Comparison of ENCODE assay signal across 8 cellular contexts in the genomic region with DNA sequence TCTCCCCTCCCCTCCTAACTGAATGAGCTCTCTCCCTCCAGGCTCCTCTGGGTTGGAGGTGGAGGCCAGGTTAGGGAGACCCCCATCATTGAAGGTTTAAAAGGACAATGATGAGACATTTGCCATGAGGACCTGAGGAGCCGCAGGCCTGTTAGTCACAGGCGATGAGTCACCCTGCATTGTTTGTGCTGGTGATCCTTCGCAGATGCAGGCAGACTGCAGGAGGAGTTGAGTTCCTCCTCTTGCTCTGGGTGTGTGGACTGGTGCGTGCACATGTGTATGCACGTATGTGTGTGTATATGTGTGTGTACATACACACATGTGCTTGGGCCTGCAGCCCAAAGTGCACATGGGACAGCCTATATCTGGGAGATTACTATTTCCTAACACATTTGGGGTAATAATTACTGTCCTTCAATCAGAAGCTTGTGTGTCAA. TPM values are rescaled to one million over a fixed set of nuclear protein-coding genes. Genes with fewer than 3 reads are reported as not detected.
DNase-seq lines count a peak whose midpoint lies in the region; ATAC-seq, FAIRE-seq and TF ChIP-seq lines count a peak whose summit lies in the region.

No MANE protein-coding gene starts in this region.

- peak; percentile 19 to 50; a peak in 4 of 5 replicates for TF ChIP-seq RAD21 in A549 (conservative IDR thresholded peaks at IDR 0.05 in 1 of 2, IDR thresholded peaks at IDR 0.05 in 1 of 2)

- H3K9me3 Mint-ChIP-seq in HFFc6 = 0 out of 2 replicates have a peak, but pooled peaks cover 4% of the 10 kb centered on the region

- peak; percentile 95 to 99 for DNase-seq in A549 (ENCODE audit: low read depth in 1 of 2, low spot score in 1 of 2)
- peak; percentile 94 for DNase-seq in HFFc6
- peak; percentile 61 for DNase-seq in activated CD8-positive, alpha-beta memory T cell treated with anti-CD3 and anti-CD28 coated beads, Interleukin-2, amount 50 U/mL, for 48 hours
- DNase-seq in Right ventricle myocardium inferior (ENCODE audit: missing footprints) = no peak
- DNase-seq in skeletal muscle cell (ENCODE audit: low read depth) = peak; percentile 96
- no peak for DNase-seq in middle frontal gyrus (ENCODE audit: extremely low spot score, low spot score)
- no peak for DNase-seq in GM19238 (ENCODE audit: insufficient read length, low spot score)
- no peak for DNase-seq in KG1 (lab: John Stamatoyannopoulos, UW)

- FAIRE-seq in A549 (lab: Jason Lieb, UNC) = peak; percentile 86

- peak overlapping the region; percentile 31; the same call in 1 of the 2 replicates for H3K4me3 Mint-ChIP-seq in HFFc6

- H3K9me3 ChIP-seq in A549 = peaks cover 15% of the 10 kb centered on the region

- 2% methylated on average over 5 of the region's 5 CpGs for WGBS in A549 (ENCODE audit: missing lambda C conversion rate)

- peak; percentile 79 to 81; a peak in 3 of 5 replicates for TF ChIP-seq EP300 in A549 (IDR thresholded peaks at IDR 0.05)

- peak overlapping the region; percentile 90 to 91 for H3K27ac ChIP-seq in A549

- H3K4me3 ChIP-seq in A549 (no peak overlapping the region), skeletal muscle cell (ENCODE audit: low read depth, low read length) (no peak overlapping the region)

- POLR2A ChIA-PET in A549 (lab: Yijun Ruan, JAX) = no interaction called here

- H3K36me3 Mint-ChIP-seq in HFFc6 (ENCODE audit: low read depth) = peaks cover 15% of the 10 kb centered on the region

- no peak for TF ChIP-seq POLR2A in A549 (IDR thresholded peaks at IDR 0.05; ENCODE audit: low read length)

- peaks cover 71% of the 10 kb centered on the region for H3K4me1 Mint-ChIP-seq in HFFc6 (ENCODE audit: low read depth)

- CTCF ChIA-PET in A549 (lab: Yijun Ruan, JAX) = interaction anchor here (0.7 to 4.2 kb wide), 12 partner anchors 11 to 449 kb away, joined by 3 to 24 read pairs (median 6); no protein-coding TSS in a partner anchor

- ATAC-seq in A549 (peak; percentile 92 to 94), Right ventricle myocardium inferior (peak; percentile 43)

- H3K27ac Mint-ChIP-seq in HFFc6 = peak overlapping the region; percentile 94

- intact Hi-C loops in Right ventricle myocardium inferior (cut with DNase I) = no loop called here

- peak overlapping the region; percentile 57 for H3K4me2 ChIP-seq in A549

- TF ChIP-seq CTCF in A549 (IDR thresholded peaks at IDR 0.05) (no peak), HFFc6 (IDR thresholded peaks at IDR 0.05) (no peak)

- peaks cover 63% of the 10 kb centered on the region for H3K4me1 ChIP-seq in A549

- peaks cover 3% of the 10 kb centered on the region for H3K27me3 Mint-ChIP-seq in HFFc6 (ENCODE audit: insufficient read depth)

TF ChIP-seq in A549, 52 proteins besides CTCF, POLR2A, EP300 and RAD21:
- TF ChIP-seq HOXA7 (CRISPR knock-in tag; IDR thresholded peaks at IDR 0.05) = peak; percentile 73; the same call in 1 of the 2 replicates
- no peak for TF ChIP-seq ZNF302 (CRISPR knock-in tag; IDR thresholded peaks at IDR 0.05)
- TF ChIP-seq, protein P1, sequence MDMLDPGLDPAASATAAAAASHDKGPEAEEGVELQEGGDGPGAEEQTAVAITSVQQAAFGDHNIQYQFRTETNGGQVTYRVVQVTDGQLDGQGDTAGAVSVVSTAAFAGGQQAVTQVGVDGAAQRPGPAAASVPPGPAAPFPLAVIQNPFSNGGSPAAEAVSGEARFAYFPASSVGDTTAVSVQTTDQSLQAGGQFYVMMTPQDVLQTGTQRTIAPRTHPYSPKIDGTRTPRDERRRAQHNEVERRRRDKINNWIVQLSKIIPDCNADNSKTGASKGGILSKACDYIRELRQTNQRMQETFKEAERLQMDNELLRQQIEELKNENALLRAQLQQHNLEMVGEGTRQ (IDR thresholded peaks at IDR 0.05) = no peak
- TF ChIP-seq JUNB (IDR thresholded peaks at IDR 0.05) = peak; percentile 97
- peak in 1 of 2 experiments; percentile 64; a peak in 3 of 4 replicates for TF ChIP-seq CEBPB (IDR thresholded peaks at IDR 0.05)
- TF ChIP-seq HEYL (CRISPR knock-in tag; IDR thresholded peaks at IDR 0.05) = peak; percentile 8; the same call in 1 of the 2 replicates
- TF ChIP-seq FOXS1 (CRISPR knock-in tag; IDR thresholded peaks at IDR 0.05) = peak; percentile 5; the same call in 1 of the 2 replicates
- TF ChIP-seq MAFK (IDR thresholded peaks at IDR 0.05; ENCODE audit: partially characterized antibody) = no peak
- peak; percentile 75 for TF ChIP-seq MYC (IDR thresholded peaks at IDR 0.05; ENCODE audit: borderline replicate concordance, low read length)
- TF ChIP-seq, protein P2, sequence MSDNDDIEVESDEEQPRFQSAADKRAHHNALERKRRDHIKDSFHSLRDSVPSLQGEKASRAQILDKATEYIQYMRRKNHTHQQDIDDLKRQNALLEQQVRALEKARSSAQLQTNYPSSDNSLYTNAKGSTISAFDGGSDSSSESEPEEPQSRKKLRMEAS (IDR thresholded peaks at IDR 0.05) = peak; percentile 98
- TF ChIP-seq, protein P3, sequence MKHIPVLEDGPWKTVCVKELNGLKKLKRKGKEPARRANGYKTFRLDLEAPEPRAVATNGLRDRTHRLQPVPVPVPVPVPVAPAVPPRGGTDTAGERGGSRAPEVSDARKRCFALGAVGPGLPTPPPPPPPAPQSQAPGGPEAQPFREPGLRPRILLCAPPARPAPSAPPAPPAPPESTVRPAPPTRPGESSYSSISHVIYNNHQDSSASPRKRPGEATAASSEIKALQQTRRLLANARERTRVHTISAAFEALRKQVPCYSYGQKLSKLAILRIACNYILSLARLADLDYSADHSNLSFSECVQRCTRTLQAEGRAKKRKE (CRISPR knock-in tag; IDR thresholded peaks at IDR 0.05; ENCODE audit: low read depth) = peak; percentile 78; the same call in 1 of the 2 replicates
- TF ChIP-seq GATA3 (IDR thresholded peaks at IDR 0.05; ENCODE audit: borderline replicate concordance) = peak; percentile 72; the same call in 1 of the 2 replicates
- TF ChIP-seq FOSL2 (IDR thresholded peaks at IDR 0.05) = peak; percentile 98
- TF ChIP-seq FOSL2 (CRISPR knock-in tag; IDR thresholded peaks at IDR 0.05) = peak; percentile 100
- TF ChIP-seq, protein P4, sequence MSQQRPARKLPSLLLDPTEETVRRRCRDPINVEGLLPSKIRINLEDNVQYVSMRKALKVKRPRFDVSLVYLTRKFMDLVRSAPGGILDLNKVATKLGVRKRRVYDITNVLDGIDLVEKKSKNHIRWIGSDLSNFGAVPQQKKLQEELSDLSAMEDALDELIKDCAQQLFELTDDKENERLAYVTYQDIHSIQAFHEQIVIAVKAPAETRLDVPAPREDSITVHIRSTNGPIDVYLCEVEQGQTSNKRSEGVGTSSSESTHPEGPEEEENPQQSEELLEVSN (IDR thresholded peaks at IDR 0.05; ENCODE audit: borderline replicate concordance, low read depth) = peak; percentile 86; the same call in 1 of the 2 replicates
- TF ChIP-seq KDM1A (IDR thresholded peaks at IDR 0.05; ENCODE audit: low read depth) = 0 out of 2 replicates have a peak, but pooled peaks have one; percentile 28
- no peak for TF ChIP-seq RNF2 (IDR thresholded peaks at IDR 0.05; ENCODE audit: borderline replicate concordance, low read depth)
- TF ChIP-seq HOXB5 (CRISPR knock-in tag; IDR thresholded peaks at IDR 0.05) = peak; percentile 56; the same call in 1 of the 2 replicates
- TF ChIP-seq SMC3 (IDR thresholded peaks at IDR 0.05) = peak; percentile 53
- peak; percentile 91 to 92 for TF ChIP-seq JUN (IDR thresholded peaks at IDR 0.05)
- TF ChIP-seq RARB (CRISPR knock-in tag; IDR thresholded peaks at IDR 0.05) = peak; percentile 61; the same call in 1 of the 2 replicates
- TF ChIP-seq, protein P5, sequence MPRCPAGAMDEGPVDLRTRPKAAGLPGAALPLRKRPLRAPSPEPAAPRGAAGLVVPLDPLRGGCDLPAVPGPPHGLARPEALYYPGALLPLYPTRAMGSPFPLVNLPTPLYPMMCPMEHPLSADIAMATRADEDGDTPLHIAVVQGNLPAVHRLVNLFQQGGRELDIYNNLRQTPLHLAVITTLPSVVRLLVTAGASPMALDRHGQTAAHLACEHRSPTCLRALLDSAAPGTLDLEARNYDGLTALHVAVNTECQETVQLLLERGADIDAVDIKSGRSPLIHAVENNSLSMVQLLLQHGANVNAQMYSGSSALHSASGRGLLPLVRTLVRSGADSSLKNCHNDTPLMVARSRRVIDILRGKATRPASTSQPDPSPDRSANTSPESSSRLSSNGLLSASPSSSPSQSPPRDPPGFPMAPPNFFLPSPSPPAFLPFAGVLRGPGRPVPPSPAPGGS (IDR thresholded peaks at IDR 0.05) = 0 out of 3 replicates have a peak, but pooled peaks have one; percentile 14
- 0 out of 2 replicates have a peak, but pooled peaks have one; percentile 50 for TF ChIP-seq HOXB13 (CRISPR knock-in tag; IDR thresholded peaks at IDR 0.05; ENCODE audit: low read depth)
- no peak for TF ChIP-seq EHF (CRISPR knock-in tag; IDR thresholded peaks at IDR 0.05)

RNA-seq across cellular contexts. Expression of a gene that starts 42.0 kb away (rescaled TPM):
- polyA plus RNA-seq in A549 (2011; rRNA removed) = 172 and 210 TPM in 2 replicates
- polyA plus RNA-seq in A549 (2012; cell fraction: cytosol; rRNA removed) = 51.2 and 61.9 TPM in 2 replicates
- 35.2 and 36.7 TPM in 2 replicates for polyA plus RNA-seq in A549 (2012; cell fraction: nucleus; rRNA removed)
- polyA plus RNA-seq in A549 (2017; fragmentation: RNase III; extraction: RNeasy Plus Mini Kit Qiagen cat#74134 plus additional on column Dnase treatment) = 118 to 125 TPM (median 120 TPM) in 3 replicates
- polyA minus RNA-seq in A549 (2011; rRNA and poly(A)+ RNA removed) = 90.0 and 90.1 TPM in 2 replicates
- total RNA-seq in HFFc6 (2021; fragmentation: NEBNext Ultra II Directional; extraction: Animal tissue kit (Norgen Biotek cat#: 25700)) = 100 to 1,000 TPM; 379 to 441 (median 410) TPM
- total RNA-seq in Right ventricle myocardium inferior = 66.1 TPM

Comparison
In these comparisons a context has a peak if more than half of its experiments do, and no peak if none do; other contexts are left out.
1. DNase-seq: peak in A549 (2 of 2), HFFc6 (single experiment), activated CD8-positive, alpha-beta memory T cell treated with anti-CD3 and anti-CD28 coated beads, Interleukin-2, amount 50 U/mL, for 48 hours (single experiment) and skeletal muscle cell (single experiment); none in Right ventricle myocardium inferior (single experiment), middle frontal gyrus (single experiment), GM19238 (single experiment) and KG1 (single experiment).